ENCODE assay signal across 14 cellular contexts in the genomic region with DNA sequence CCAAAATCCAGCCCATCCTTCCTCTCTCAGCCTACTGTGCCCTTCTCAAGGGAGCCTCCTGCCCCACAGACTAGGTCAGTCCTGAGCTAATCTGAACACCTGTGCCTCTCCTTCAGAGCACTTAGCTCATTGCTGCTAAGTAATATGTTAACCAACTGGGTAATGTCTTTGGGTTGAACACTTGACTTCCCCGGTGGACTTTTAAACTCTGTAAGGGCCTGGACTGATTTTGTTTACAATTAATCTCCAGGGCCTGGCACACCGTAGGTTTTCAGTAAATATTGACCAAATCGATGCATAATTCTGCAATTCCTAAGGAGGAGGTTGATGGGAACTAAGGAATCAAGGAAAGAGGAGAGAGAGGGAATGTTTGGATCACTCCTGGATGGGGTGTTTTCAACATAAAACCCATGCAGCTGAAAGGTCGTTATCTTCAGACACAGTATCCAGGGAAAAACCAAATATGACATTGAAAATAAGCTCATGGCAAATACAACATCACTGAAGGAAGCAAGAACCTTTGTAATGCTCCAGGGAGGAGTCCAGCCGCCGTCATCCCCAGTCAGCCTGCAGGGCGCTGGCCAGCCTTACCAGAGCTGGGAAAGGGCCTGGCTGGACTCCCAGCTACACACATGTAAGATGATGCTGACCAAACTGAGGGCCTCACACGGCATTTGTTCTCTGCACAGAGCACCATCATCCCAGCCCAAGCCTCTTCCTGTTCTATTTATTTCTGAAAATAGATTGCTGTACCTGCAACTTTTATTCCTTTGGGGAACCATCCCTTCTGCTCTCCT.
DNase-seq lines count a peak whose midpoint lies in the region; ATAC-seq and TF ChIP-seq lines count a peak whose summit lies in the region.
"Had no signal": no experiment of that assay in that cellular context is flagged by ENCODE, and none has a peak within 500 bp of the region (broad histone marks: within the 10 kb centered on the region; RNA-seq: fewer than 3 reads in every experiment).

No MANE protein-coding gene starts in this region.

- intact Hi-C loops in PC-3 (cut with micrococcal nuclease), result no loop called here

- H3K4me3 ChIP-seq in BLaER1 (no peak overlapping the region), PC-3 (ENCODE audit: low read length) (no peak overlapping the region), fibroblast of mammary gland (ENCODE audit: control insufficient read depth, low read depth, low read length) (no peak overlapping the region)
- H3K4me3 ChIP-seq: HAP-1, SK-N-MC, thyroid gland had no signal

- CTCF ChIA-PET in PC-3 (lab: Charles Lee), result no interaction called here

- no peaks in the 10 kb centered on the region for H3K79me2 ChIP-seq in PC-3 (ENCODE audit: low read length)

- POLR2A ChIA-PET in PC-3 (lab: Charles Lee; ENCODE audit: unreplicated experiment), result no interaction called here

- DNase-seq in PC-3, result peak; percentile 11
- DNase-seq in fibroblast of mammary gland (ENCODE audit: low read depth), result peak; percentile 18
- DNase-seq in mucosa of gallbladder (ENCODE audit: low spot score), result peak; percentile 78
- no peak for DNase-seq in KG1 (lab: John Stamatoyannopoulos, UW)
- no peak for DNase-seq in NCI-H2171 treated with DMSO at 0.1 percent for 48 hours (lab: John Stamatoyannopoulos, UW)
- DNase-seq in SIG-M5 (lab: John Stamatoyannopoulos, UW), result no peak
- DNase-seq in activated CD4-positive, alpha-beta T cell treated with anti-CD3 and anti-CD28 coated beads for 4 hours, result no peak
- DNase-seq: activated CD8-positive, alpha-beta memory T cell treated with anti-CD3 and anti-CD28 coated beads for 24 hours; activated gamma-delta T cell; NCI-H2081 treated with DMSO at 0.1 percent for 48 hours; thyroid gland had no signal

- H4K20me1 ChIP-seq in BLaER1 (no peaks in the 10 kb centered on the region), PC-3 (ENCODE audit: low read length) (no peaks in the 10 kb centered on the region)

- H3K4me1 ChIP-seq in BLaER1, result peaks cover 28% of the 10 kb centered on the region
- H3K4me1 ChIP-seq in PC-3 (ENCODE audit: insufficient read depth, low read length), result no peaks in the 10 kb centered on the region
- H3K4me1 ChIP-seq: HAP-1 had no signal

- H3K36me3 ChIP-seq in BLaER1 (no peaks in the 10 kb centered on the region), PC-3 (ENCODE audit: low read depth, low read length) (no peaks in the 10 kb centered on the region)
- H3K36me3 ChIP-seq: HAP-1, thyroid gland had no signal

- H3K27ac ChIP-seq in BLaER1 (no peak overlapping the region), PC-3 (ENCODE audit: low read length) (no peak overlapping the region)
- H3K27ac ChIP-seq: SK-N-MC, thyroid gland had no signal

- H3K9me2 ChIP-seq in PC-3 (replicated peaks; ENCODE audit: low read length), result no peaks in the 10 kb centered on the region

- peak; percentile 72 for ATAC-seq in PC-3

- no peak for TF ChIP-seq CTCF in PC-3 (conservative IDR thresholded peaks at IDR 0.05; ENCODE audit: low read depth, low read length)
- no peak for TF ChIP-seq CTCF in fibroblast of mammary gland (conservative IDR thresholded peaks at IDR 0.05; ENCODE audit: control insufficient read depth, insufficient read depth, low read depth, low read length)

- H3K9me3 ChIP-seq in BLaER1 (peaks cover 7% of the 10 kb centered on the region; the same call in 1 of the 2 replicates), PC-3 (ENCODE audit: low read length) (no peaks in the 10 kb centered on the region)
- H3K9me3 ChIP-seq: HAP-1, thyroid gland had no signal

- H3K27me3 ChIP-seq in BLaER1, result no peaks in the 10 kb centered on the region
- H3K27me3 ChIP-seq in PC-3 (ENCODE audit: low read length), result no peaks in the 10 kb centered on the region
- H3K27me3 ChIP-seq: thyroid gland had no signal

- no TSS peak for BruUV-seq in PC-3 (replicated peaks; lab: Mats Ljungman, UMichigan)

- H3K4me2 ChIP-seq in BLaER1 (peak overlapping the region; percentile 18; the same call in 1 of the 2 replicates), PC-3 (ENCODE audit: low read length) (no peak overlapping the region)

- no peaks in the 10 kb centered on the region for H3F3A ChIP-seq in PC-3 (ENCODE audit: low read length, unreplicated experiment)

- H2AFZ ChIP-seq in PC-3 (ENCODE audit: low read length), result no peak overlapping the region

- H3K9ac ChIP-seq in BLaER1, result no peak overlapping the region
- H3K9ac ChIP-seq in PC-3 (ENCODE audit: low read length), result no peak overlapping the region

Comparison
In these comparisons a context has a peak if more than half of its experiments do, and no peak if none do; other contexts are left out.
1. DNase-seq: peak in PC-3 (single experiment), fibroblast of mammary gland (single experiment) and mucosa of gallbladder (single experiment); none in KG1 (single experiment), NCI-H2171 treated with DMSO at 0.1 percent for 48 hours (single experiment), SIG-M5 (single experiment) and activated CD4-positive, alpha-beta T cell treated with anti-CD3 and anti-CD28 coated beads for 4 hours (0 of 2).